ENCODE assay signal across 2 cellular contexts in the genomic region with DNA sequence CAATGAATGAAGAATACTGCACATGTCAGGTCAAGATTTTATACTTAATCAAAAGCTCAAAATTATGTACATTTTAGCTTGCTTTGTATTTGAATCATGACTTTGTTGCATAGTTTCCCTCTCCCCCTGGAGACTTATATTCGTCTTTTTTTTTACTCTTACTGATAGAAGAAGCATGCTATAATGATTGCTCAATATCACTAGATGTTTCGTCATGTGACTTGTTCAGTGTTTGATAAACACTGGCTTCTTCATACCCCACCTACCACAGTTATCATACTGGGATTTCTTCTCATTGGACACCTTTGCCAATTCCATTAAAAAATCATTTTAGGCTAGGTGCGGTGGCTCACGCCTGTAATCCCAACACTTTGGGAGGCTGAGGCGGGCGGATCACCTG.
A peak's percentile ranks its signal among the peaks of the same experiment; 100 is the strongest.
TF ChIP-seq lines count a peak whose summit lies in the region.

No MANE protein-coding gene starts in this region.

TF ChIP-seq in IMR-90, 13 proteins besides CTCF, POLR2A, EP300 and RAD21:
- no peak for TF ChIP-seq MXI1 (IDR thresholded peaks at IDR 0.05; ENCODE audit: borderline replicate concordance, low read depth, low read length)
- TF ChIP-seq CEBPB (IDR thresholded peaks at IDR 0.05; ENCODE audit: low read depth, low read length), result peak; percentile 85
TF ChIP-seq in IMR-90: peak in this region for 1.

TF ChIP-seq in H1, 55 proteins besides CTCF, POLR2A, EP300 and RAD21:
- peak; percentile 12; the same call in 1 of the 2 replicates for TF ChIP-seq CEBPB (IDR thresholded peaks at IDR 0.05; ENCODE audit: low read depth, low read length)
- TF ChIP-seq EGR1 (IDR thresholded peaks at IDR 0.05; ENCODE audit: borderline replicate concordance, low read depth, low read length), result no peak
TF ChIP-seq in H1: peak in this region for 1.
